Comparison of ENCODE assay signal across 8 cellular contexts in genomic region chr19:16111160-16111908, GRCh38. TPM values are rescaled to one million over a fixed set of nuclear protein-coding genes. Genes with fewer than 3 reads are reported as not detected.
DNase-seq lines count a peak whose midpoint lies in the region; ATAC-seq and TF ChIP-seq lines count a peak whose summit lies in the region.

Gene RAB8A, plus strand, starts transcription at chr19:16111889. Its CDS starts 13 bp downstream, at chr19:16111902.

- H3K9me3 Mint-ChIP-seq in CD14-positive monocyte, result peaks cover 0 to 3% (median 0%) of the 10 kb centered on the region in 7 donors
- H3K9me3 Mint-ChIP-seq in activated CD4-positive, alpha-beta T cell treated with anti-CD3 and anti-CD28 coated beads, Interleukin-2, amount 10 ng/mL, durations not matched to agents 7 days and 5 days, result no peaks in the 10 kb centered on the region

- peak within 1 kb of the TSS; percentile 94 to 98 for H3K4me3 Mint-ChIP-seq in CD14-positive monocyte
- peak within 1 kb of the TSS; percentile 99 for H3K4me3 Mint-ChIP-seq in activated CD4-positive, alpha-beta T cell treated with anti-CD3 and anti-CD28 coated beads, Interleukin-2, amount 10 ng/mL, durations not matched to agents 7 days and 5 days

- peak; percentile 96 for TF ChIP-seq CTCF in CD14-positive monocyte (IDR thresholded peaks at IDR 0.05)

- DNase-seq in CD14-positive monocyte (ENCODE audit: low spot score), result peak; percentile 99
- DNase-seq in NCI-H69 (lab: John Stamatoyannopoulos, UW), result peak; percentile 100
- peak; percentile 98 for DNase-seq in activated CD4-positive, alpha-beta T cell treated with anti-CD3 and anti-CD28 coated beads, Interleukin-2, amount 10 ng/mL, durations not matched to agents 7 days and 5 days
- DNase-seq in cortex of kidney (lab: John Stamatoyannopoulos, UW), result peak; percentile 100
- peak; percentile 100 for DNase-seq in left kidney (ENCODE audit: low read depth, low spot score)
- DNase-seq in stimulated activated CD4-positive, alpha-beta T cell treated with anti-CD3 and anti-CD28 coated beads, Interleukin-2, amount 100 ng/mL, for 24 hours, result peak; percentile 99

- peak; percentile 92 for ATAC-seq in GM19351 (IDR thresholded peaks at IDR 0.05; ENCODE audit: unreplicated experiment)
- ATAC-seq in HG03521 (IDR thresholded peaks at IDR 0.05; ENCODE audit: unreplicated experiment), result peak; percentile 91

- H3K27me3 Mint-ChIP-seq in CD14-positive monocyte (ENCODE audit: low read depth in 3 of 3), result peaks cover 0 to 2% (median 0%) of the 10 kb centered on the region in 3 donors
- no peaks in the 10 kb centered on the region for H3K27me3 Mint-ChIP-seq in activated CD4-positive, alpha-beta T cell treated with anti-CD3 and anti-CD28 coated beads, Interleukin-2, amount 10 ng/mL, durations not matched to agents 7 days and 5 days

- peaks cover 37% of the 10 kb centered on the region for H3K4me1 Mint-ChIP-seq in CD14-positive monocyte
- peaks cover 42% of the 10 kb centered on the region for H3K4me1 Mint-ChIP-seq in activated CD4-positive, alpha-beta T cell treated with anti-CD3 and anti-CD28 coated beads, Interleukin-2, amount 10 ng/mL, durations not matched to agents 7 days and 5 days

- peak within 1 kb of the TSS; percentile 94 to 99 (median 98) for H3K27ac Mint-ChIP-seq in CD14-positive monocyte
- H3K27ac Mint-ChIP-seq in activated CD4-positive, alpha-beta T cell treated with anti-CD3 and anti-CD28 coated beads, Interleukin-2, amount 10 ng/mL, durations not matched to agents 7 days and 5 days, result peak within 1 kb of the TSS; percentile 98

- peaks cover 8 to 26% of the 10 kb centered on the region in 2 donors for H3K36me3 Mint-ChIP-seq in CD14-positive monocyte
- peaks cover 26% of the 10 kb centered on the region for H3K36me3 Mint-ChIP-seq in activated CD4-positive, alpha-beta T cell treated with anti-CD3 and anti-CD28 coated beads, Interleukin-2, amount 10 ng/mL, durations not matched to agents 7 days and 5 days (ENCODE audit: low read depth)

- POLR2A ChIA-PET in activated CD4-positive, alpha-beta T cell treated with anti-CD3 and anti-CD28 coated beads, Interleukin-2, amount 10 ng/mL, durations not matched to agents 7 days and 5 days (lab: Charles Lee), result interaction anchor here (1.0 to 1.7 kb wide), 3 partner anchors 32 to 41 kb away, joined by 4 to 6 read pairs (median 5); partner anchors contain the start of gene HSH2D

- CTCF ChIA-PET in activated CD4-positive, alpha-beta T cell treated with anti-CD3 and anti-CD28 coated beads, Interleukin-2, amount 10 ng/mL, durations not matched to agents 7 days and 5 days (lab: Charles Lee), result interaction anchor here (0.6 to 2.5 kb wide), 30 partner anchors 9 to 104 kb away, joined by 3 to 9 read pairs (median 5); partner anchors contain the start of genes FAM32A, HSH2D and TPM4

- intact Hi-C loops in CD14-positive monocyte (cut with micrococcal nuclease), result loop anchor here (2.0 to 5.0 kb wide), 5 partner anchors 34 to 73 kb away; partner anchors contain the start of genes TPM4 (in 2 of the 2) and FAM32A (in 1 of the 2)

RNA-seq across cellular contexts. Expression of gene RAB8A, which starts in this region (rescaled TPM):
- polyA plus RNA-seq in CD14-positive monocyte, result 100 to 1,000 TPM; 109 to 124 TPM
- total RNA-seq in activated CD4-positive, alpha-beta T cell treated with anti-CD3 and anti-CD28 coated beads, Interleukin-2, amount 10 ng/mL, durations not matched to agents 7 days and 5 days, result 100 to 1,000 TPM; 167 to 175 TPM

Comparison
In these comparisons a context has a peak if more than half of its experiments do, and no peak if none do; other contexts are left out.
1. Peak in every context shown above with its lines: DNase-seq and ATAC-seq.